Comparison of ENCODE assay signal across 13 cellular contexts in the genomic region with DNA sequence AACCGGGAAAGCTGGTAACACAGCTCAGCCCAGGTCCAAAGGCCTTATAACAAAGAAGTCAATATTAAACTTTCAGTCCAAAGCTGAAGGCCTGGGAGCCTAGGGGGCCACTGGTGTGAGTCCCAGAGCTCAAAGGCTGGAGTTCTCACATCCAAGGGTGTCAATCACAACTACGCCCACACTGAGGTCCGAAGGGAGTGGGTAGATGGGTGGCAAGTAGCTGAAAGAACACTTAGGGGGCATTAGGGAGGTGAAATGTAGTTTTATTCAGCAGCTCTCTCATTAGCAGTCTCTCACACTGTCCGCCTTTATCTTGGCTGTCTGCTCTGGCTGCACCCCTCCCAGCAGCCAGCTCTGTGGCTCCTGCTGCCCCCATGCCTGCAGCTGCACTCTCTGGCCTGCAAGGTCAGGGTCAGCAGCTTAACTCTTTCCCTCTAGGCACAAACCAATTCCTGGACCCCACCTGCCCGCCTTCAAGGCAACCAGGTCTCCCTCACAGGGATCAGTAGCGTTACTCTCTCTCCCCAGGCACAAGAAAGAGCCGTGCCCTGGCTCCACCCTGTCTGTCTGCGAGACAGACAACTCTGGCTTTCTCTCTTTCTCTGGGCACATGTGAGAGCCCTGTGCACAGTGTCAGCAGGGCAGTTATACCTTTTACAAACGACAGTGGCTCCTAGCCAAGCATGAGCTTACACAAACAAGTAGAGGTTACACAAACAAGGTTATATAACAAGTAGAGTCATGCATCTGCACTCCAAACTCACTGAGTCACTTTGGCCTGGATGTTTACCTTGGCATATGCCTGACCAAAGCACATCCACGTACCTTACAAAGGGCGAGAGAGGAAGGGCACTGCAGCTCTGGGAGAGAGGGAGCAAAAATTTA.
DNase-seq lines count a peak whose midpoint lies in the region; ATAC-seq and TF ChIP-seq lines count a peak whose summit lies in the region.
"Had no signal": no experiment of that assay in that cellular context is flagged by ENCODE, and none has a peak within 500 bp of the region (broad histone marks: within the 10 kb centered on the region; RNA-seq: fewer than 3 reads in every experiment).

No MANE protein-coding gene starts in this region.

- no peaks in the 10 kb centered on the region for H4K20me1 ChIP-seq in mammary epithelial cell (ENCODE audit: insufficient read depth, low read length)
- no peaks in the 10 kb centered on the region for H4K20me1 ChIP-seq in SU-DHL-6 (ENCODE audit: low read depth, low read length)

- WGBS in mammary epithelial cell (ENCODE audit: low coverage, missing lambda C conversion rate): 53% methylated on average over 11 of the region's 11 CpGs

- CTCF ChIA-PET in MCF 10A (lab: Yijun Ruan, JAX) (interaction anchor here (0.7 kb wide), 1 partner anchor 1168 kb away, joined by 3 read pairs; no protein-coding TSS in a partner anchor), mammary epithelial cell (lab: Charles Lee; ENCODE audit: low non-redundant PET) (no interaction called here)
- CTCF ChIA-PET in CD4-positive, alpha-beta memory T cell (lab: Charles Lee; ENCODE audit: partially characterized antibody): no interaction called here

- peaks cover 7% of the 10 kb centered on the region for H3K4me1 Mint-ChIP-seq in MCF 10A (ENCODE audit: insufficient read depth, unreplicated experiment)
- H3K4me1 Mint-ChIP-seq in CD4-positive, alpha-beta memory T cell: no peaks in the 10 kb centered on the region
- H3K4me1 Mint-ChIP-seq: activated CD4-positive, alpha-beta T cell treated with anti-CD3 and anti-CD28 coated beads, Interleukin-2, amount 10 ng/mL, durations not matched to agents 7 days and 5 days; naive B cell had no signal

- H3K4me1 ChIP-seq in mammary epithelial cell (ENCODE audit: insufficient read depth, low read length): no peaks in the 10 kb centered on the region
- H3K4me1 ChIP-seq in upper lobe of right lung: no peaks in the 10 kb centered on the region
- no peaks in the 10 kb centered on the region for H3K4me1 ChIP-seq in CD4-positive, alpha-beta memory T cell (ENCODE audit: insufficient read depth, low read length)
- H3K4me1 ChIP-seq in tibial artery: no peaks in the 10 kb centered on the region
- H3K4me1 ChIP-seq: A549 had no signal

- no peak overlapping the region for H3K27ac ChIP-seq in mammary epithelial cell (ENCODE audit: insufficient read depth, low read depth, low read length)
- H3K27ac ChIP-seq in SU-DHL-6 (ENCODE audit: low read depth, low read length): no peak overlapping the region
- H3K27ac ChIP-seq in upper lobe of right lung: no peak overlapping the region
- H3K27ac ChIP-seq in CD4-positive, alpha-beta memory T cell (ENCODE audit: low read depth, low read length): no peak overlapping the region
- H3K27ac ChIP-seq in tibial artery: no peak overlapping the region
- H3K27ac ChIP-seq: A549 had no signal

- H3K9me2 ChIP-seq in SU-DHL-6 (replicated peaks; ENCODE audit: insufficient read depth, low read length): no peaks in the 10 kb centered on the region

- no peak overlapping the region for H3K4me3 Mint-ChIP-seq in MCF 10A (ENCODE audit: unreplicated experiment)
- H3K4me3 Mint-ChIP-seq in CD4-positive, alpha-beta memory T cell: no peak overlapping the region
- H3K4me3 Mint-ChIP-seq: activated CD4-positive, alpha-beta T cell treated with anti-CD3 and anti-CD28 coated beads, Interleukin-2, amount 10 ng/mL, durations not matched to agents 7 days and 5 days; naive B cell had no signal

- in situ Hi-C loops in mammary epithelial cell (cut with MboI; ENCODE audit: low sequenced_read_pairs in 2 of 2): no loop called here

- no TSS peak for BruUV-seq in MCF 10A (replicated peaks; lab: Mats Ljungman, UMichigan)
- no TSS peak for BruUV-seq in mammary epithelial cell (replicated peaks; lab: Mats Ljungman, UMichigan)

- dilution Hi-C loops in mammary epithelial cell (cut with HindIII; ENCODE audit: low sequenced_read_pairs): no loop called here

- H3K36me3 ChIP-seq in mammary epithelial cell (ENCODE audit: insufficient read depth, low read length): no peaks in the 10 kb centered on the region
- no peaks in the 10 kb centered on the region for H3K36me3 ChIP-seq in SU-DHL-6 (ENCODE audit: low read length)
- H3K36me3 ChIP-seq in upper lobe of right lung: no peaks in the 10 kb centered on the region
- no peaks in the 10 kb centered on the region for H3K36me3 ChIP-seq in CD4-positive, alpha-beta memory T cell (ENCODE audit: insufficient read depth, low read length)
- no peaks in the 10 kb centered on the region for H3K36me3 ChIP-seq in tibial artery

- H3K79me2 ChIP-seq in mammary epithelial cell (ENCODE audit: insufficient read depth, low read length) (no peaks in the 10 kb centered on the region), SU-DHL-6 (ENCODE audit: insufficient read depth, low read length) (no peaks in the 10 kb centered on the region)

- no peak overlapping the region for H2AFZ ChIP-seq in mammary epithelial cell (ENCODE audit: low read depth, low read length)
- H2AFZ ChIP-seq in SU-DHL-6 (ENCODE audit: low read depth, low read length, severe bottlenecking): peak overlapping the region; percentile 66

- no peak overlapping the region for H3K27ac Mint-ChIP-seq in MCF 10A (ENCODE audit: low read depth, unreplicated experiment)
- H3K27ac Mint-ChIP-seq in CD4-positive, alpha-beta memory T cell: no peak overlapping the region
- H3K27ac Mint-ChIP-seq: activated CD4-positive, alpha-beta T cell treated with anti-CD3 and anti-CD28 coated beads, Interleukin-2, amount 10 ng/mL, durations not matched to agents 7 days and 5 days; activated T-helper 2 cell treated with anti-CD3 and anti-CD28 coated beads, Interferon-gamma antibody, Interleukin-2, Interleukin-4, amounts not matched to agents 10 μg/mL and 5 μg/mL and 100 μg/mL, durations not matched to agents 14 hours and 24 hours and 36 hours; naive B cell had no signal

- H3K9me3 Mint-ChIP-seq in MCF 10A (ENCODE audit: unreplicated experiment): no peaks in the 10 kb centered on the region
- H3K9me3 Mint-ChIP-seq in CD4-positive, alpha-beta memory T cell: peaks cover 0 to 15% (median 3%) of the 10 kb centered on the region in 8 donors

- H3K27me3 ChIP-seq in mammary epithelial cell (ENCODE audit: insufficient read depth, low read length) (peaks cover 2% of the 10 kb centered on the region), SU-DHL-6 (ENCODE audit: low read length) (no peaks in the 10 kb centered on the region), upper lobe of right lung (no peaks in the 10 kb centered on the region), tibial artery (no peaks in the 10 kb centered on the region)
- no peaks in the 10 kb centered on the region for H3K27me3 ChIP-seq in CD4-positive, alpha-beta memory T cell (ENCODE audit: insufficient read depth, low read length)

- no peaks in the 10 kb centered on the region for H3F3A ChIP-seq in SU-DHL-6 (ENCODE audit: insufficient read depth)

- H3K4me2 ChIP-seq in mammary epithelial cell (ENCODE audit: insufficient read depth, low read depth, low read length): no peak overlapping the region
- H3K4me2 ChIP-seq in SU-DHL-6 (ENCODE audit: low read depth, low read length, poor library complexity, severe bottlenecking): no peak overlapping the region
- H3K4me2 ChIP-seq: A549 had no signal

- H3K9ac ChIP-seq in mammary epithelial cell (ENCODE audit: insufficient read depth, low read length): no peak overlapping the region
- H3K9ac ChIP-seq in SU-DHL-6 (ENCODE audit: low read length): no peak overlapping the region

- TF ChIP-seq CTCF in MCF 10A (IDR thresholded peaks at IDR 0.05; ENCODE audit: unreplicated experiment) (no peak), mammary epithelial cell (conservative IDR thresholded peaks at IDR 0.05 in 1 of 2, IDR thresholded peaks at IDR 0.05 in 1 of 2; ENCODE audit: extremely low read depth in 1 of 2, insufficient read depth in 1 of 2, low read depth in 1 of 2, low read length in 2 of 2) (no peak), SU-DHL-6 (IDR thresholded peaks at IDR 0.05; ENCODE audit: insufficient read depth, low read length, poor library complexity, severe bottlenecking) (no peak), upper lobe of right lung (IDR thresholded peaks at IDR 0.05) (no peak), tibial artery (IDR thresholded peaks at IDR 0.05) (no peak)

- DNase-seq in MCF 10A (ENCODE audit: unreplicated experiment) (peak; percentile 94), mammary epithelial cell (no peak), left kidney (ENCODE audit: low read depth, low spot score) (peak; percentile 4), upper lobe of right lung (no peak), tibial artery (no peak)
- DNase-seq in CD4-positive, alpha-beta memory T cell: no peak
- no peak for DNase-seq in stimulated activated CD4-positive, alpha-beta T cell treated with anti-CD3 and anti-CD28 coated beads, Interleukin-4, amount 100 ng/mL, for 1 hour
- DNase-seq: activated CD4-positive, alpha-beta T cell treated with anti-CD3 and anti-CD28 coated beads, Interleukin-2, amount 10 ng/mL, durations not matched to agents 7 days and 5 days; naive B cell; NCI-H1694 treated with DMSO at 0.1 percent for 48 hours had no signal

- no peaks in the 10 kb centered on the region for H3K36me3 Mint-ChIP-seq in MCF 10A (ENCODE audit: insufficient read depth, unreplicated experiment)
- H3K36me3 Mint-ChIP-seq in CD4-positive, alpha-beta memory T cell: no peaks in the 10 kb centered on the region
- H3K36me3 Mint-ChIP-seq: naive B cell had no signal

- POLR2A ChIA-PET in MCF 10A (lab: Yijun Ruan, JAX): interaction anchor here (1.1 to 1.4 kb wide), 2 partner anchors 30 to 228 kb away, joined by 3 to 4 read pairs; no protein-coding TSS in a partner anchor
- POLR2A ChIA-PET in CD4-positive, alpha-beta memory T cell (lab: Charles Lee; ENCODE audit: partially characterized antibody): no interaction called here

- ATAC-seq in upper lobe of right lung: peak; percentile 54

- no peaks in the 10 kb centered on the region for H3K9me3 ChIP-seq in mammary epithelial cell (replicated peaks; ENCODE audit: insufficient read depth, low read length)
- H3K9me3 ChIP-seq in SU-DHL-6 (ENCODE audit: insufficient read depth, low read length): no peaks in the 10 kb centered on the region
- no peaks in the 10 kb centered on the region for H3K9me3 ChIP-seq in upper lobe of right lung
- peaks cover 0 to 5% of the 10 kb centered on the region in 2 donors for H3K9me3 ChIP-seq in CD4-positive, alpha-beta memory T cell (ENCODE audit: control insufficient read depth in 1 of 2, low read length in 2 of 2)
- no peaks in the 10 kb centered on the region for H3K9me3 ChIP-seq in tibial artery
- H3K9me3 ChIP-seq: A549 had no signal

- intact Hi-C loops in MCF 10A (cut with micrococcal nuclease) (no loop called here), mammary epithelial cell (cut with micrococcal nuclease) (no loop called here), upper lobe of right lung (cut with DNase I) (no loop called here), tibial artery (cut with DNase I; ENCODE audit: low total_unique reads) (no loop called here)
- intact Hi-C loops in CD4-positive, alpha-beta memory T cell (cut with micrococcal nuclease): no loop called here

- peaks cover 11% of the 10 kb centered on the region for H3K27me3 Mint-ChIP-seq in MCF 10A (ENCODE audit: insufficient read depth, unreplicated experiment)
- no peaks in the 10 kb centered on the region for H3K27me3 Mint-ChIP-seq in CD4-positive, alpha-beta memory T cell
- H3K27me3 Mint-ChIP-seq: activated CD4-positive, alpha-beta T cell treated with anti-CD3 and anti-CD28 coated beads, Interleukin-2, amount 10 ng/mL, durations not matched to agents 7 days and 5 days; naive B cell had no signal

- no peak overlapping the region for H3K4me3 ChIP-seq in mammary epithelial cell (replicated peaks in 1 of 3; ENCODE audit: insufficient read depth in 1 of 3, low read depth in 2 of 3, low read length in 3 of 3)
- H3K4me3 ChIP-seq in SU-DHL-6 (ENCODE audit: insufficient read depth, low read length, poor library complexity, severe bottlenecking): no peak overlapping the region
- no peak overlapping the region for H3K4me3 ChIP-seq in upper lobe of right lung
- H3K4me3 ChIP-seq in CD4-positive, alpha-beta memory T cell (ENCODE audit: low read length in 2 of 2): no peak overlapping the region
- no peak overlapping the region for H3K4me3 ChIP-seq in tibial artery
- H3K4me3 ChIP-seq: A549 had no signal

Comparison
In these comparisons a context has a peak if more than half of its experiments do, and no peak if none do; other contexts are left out.
1. DNase-seq: peak in MCF 10A (single experiment) and left kidney (single experiment); none in mammary epithelial cell (single experiment), upper lobe of right lung (single experiment), CD4-positive, alpha-beta memory T cell (0 of 5), tibial artery (0 of 2) and stimulated activated CD4-positive, alpha-beta T cell treated with anti-CD3 and anti-CD28 coated beads, Interleukin-4, amount 100 ng/mL, for 1 hour (single experiment).